Comparison of ENCODE assay signal across 26 cellular contexts in the genomic region with DNA sequence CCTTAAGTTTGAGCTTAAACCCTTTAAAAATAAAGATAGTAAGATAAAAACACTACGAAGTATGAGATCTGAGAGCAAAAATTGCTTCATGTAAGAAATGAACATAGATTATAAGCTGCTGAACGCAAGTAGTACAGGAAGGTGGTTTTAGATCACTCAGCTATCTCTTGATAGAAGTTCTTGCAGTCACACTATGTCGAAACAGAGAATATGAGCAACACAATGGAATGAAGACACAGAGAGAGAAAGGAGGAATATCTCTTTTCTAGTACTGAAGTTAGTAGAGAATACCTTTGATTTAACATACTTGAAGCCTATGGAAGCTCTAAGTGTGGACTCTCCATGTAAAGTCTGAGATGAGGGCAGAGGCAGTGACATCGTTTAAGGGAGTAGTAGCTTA.
DNase-seq lines count a peak whose midpoint lies in the region; ATAC-seq, FAIRE-seq and TF ChIP-seq lines count a peak whose summit lies in the region.
"Had no signal": no experiment of that assay in that cellular context is flagged by ENCODE, and none has a peak within 500 bp of the region (broad histone marks: within the 10 kb centered on the region; RNA-seq: fewer than 3 reads in every experiment).

No MANE protein-coding gene starts in this region.

- no peak for TF ChIP-seq CTCF in bronchial epithelial cell (IDR thresholded peaks at IDR 0.05; ENCODE audit: insufficient read depth, low read length, severe bottlenecking)
- TF ChIP-seq CTCF in GM20000 (IDR thresholded peaks at IDR 0.05; ENCODE audit: extremely low read depth, missing control alignments), result no peak
- TF ChIP-seq CTCF in thyroid gland (IDR thresholded peaks at IDR 0.05), result no peak

- DNase-seq in ELR (ENCODE audit: low read depth) (peak; percentile 37), NCI-H226 (peak; percentile 11), bronchial epithelial cell (ENCODE audit: low read depth) (peak; percentile 36), H7 (no peak), GM20000 (ENCODE audit: low spot score) (no peak), thyroid gland (no peak)
- DNase-seq: ACHN; activated CD4-positive, alpha-beta T cell treated with anti-CD3 and anti-CD28 coated beads, Interleukin-2, amount 10 ng/mL, durations not matched to agents 24 days and 14 days; activated gamma-delta T cell; BE2C; CD8-positive, alpha-beta memory T cell; immature natural killer cell; mesendoderm; NCI-H1092; NCI-H187; right lobe of liver; stimulated activated CD8-positive, alpha-beta memory T cell treated with anti-CD3 and anti-CD28 coated beads, Interleukin-4, amount 100 ng/mL, for 48 hours; T-helper 9 cell; tibial artery; WERI-Rb-1 had no signal

- H3K27me3 ChIP-seq in bronchial epithelial cell (ENCODE audit: control insufficient read depth, insufficient read depth, low read length) (no peaks in the 10 kb centered on the region), layer of hippocampus (ENCODE audit: control insufficient read depth, insufficient read depth, low read length) (no peaks in the 10 kb centered on the region), H7 (ENCODE audit: control insufficient read depth, insufficient read depth, low read length) (no peaks in the 10 kb centered on the region), thyroid gland (no peaks in the 10 kb centered on the region)
- H3K27me3 ChIP-seq: BE2C, right lobe of liver, tibial artery had no signal

- ATAC-seq in HG03571 (IDR thresholded peaks at IDR 0.05; ENCODE audit: unreplicated experiment), result no peak
- ATAC-seq: GM12878, left lobe of liver, right lobe of liver had no signal

- TF ChIP-seq POLR2A in thyroid gland (IDR thresholded peaks at IDR 0.05), result no peak

- WGBS in thyroid gland, 2 donors, result 93 to 94% methylated on average over 4 of the region's 4 CpGs

- H3K27ac ChIP-seq in layer of hippocampus (ENCODE audit: low read depth, low read length) (peak overlapping the region; percentile 42), thyroid gland (no peak overlapping the region)
- H3K27ac ChIP-seq: right lobe of liver, tibial artery, WERI-Rb-1 had no signal

- H3K9me3 ChIP-seq in thyroid gland, result no peaks in the 10 kb centered on the region
- H3K9me3 ChIP-seq: BE2C, HAP-1, right lobe of liver, tibial artery had no signal

- intact Hi-C loops in thyroid gland (cut with DNase I), result no loop called here

- FAIRE-seq in bronchial epithelial cell (lab: Jason Lieb, UNC), result no peak
- FAIRE-seq: endometrium, GM12878 had no signal

- no peaks in the 10 kb centered on the region for H3K4me1 ChIP-seq in thyroid gland
- H3K4me1 ChIP-seq: BE2C had no signal

- no peak overlapping the region for H3K4me3 ChIP-seq in bronchial epithelial cell (ENCODE audit: low read depth, low read length)
- no peak overlapping the region for H3K4me3 ChIP-seq in H7 (ENCODE audit: insufficient read depth, low read depth, low read length)
- H3K4me3 ChIP-seq in thyroid gland (replicated peaks in 1 of 3), result no peak overlapping the region
- H3K4me3 ChIP-seq: GM12878, HAP-1, right lobe of liver, tibial artery had no signal

- H3K36me3 ChIP-seq in bronchial epithelial cell (ENCODE audit: control insufficient read depth, insufficient read depth, low read length), result no peaks in the 10 kb centered on the region
- no peaks in the 10 kb centered on the region for H3K36me3 ChIP-seq in H7 (replicated peaks; ENCODE audit: control insufficient read depth, insufficient read depth, low read length)
- no peaks in the 10 kb centered on the region for H3K36me3 ChIP-seq in thyroid gland
- H3K36me3 ChIP-seq: BE2C, HAP-1, right lobe of liver, tibial artery, WERI-Rb-1 had no signal

Comparison
In these comparisons a context has a peak if more than half of its experiments do, and no peak if none do; other contexts are left out.
1. DNase-seq: peak in ELR (single experiment), NCI-H226 (single experiment) and bronchial epithelial cell (single experiment); none in H7 (single experiment), GM20000 (single experiment) and thyroid gland (0 of 2).